13 cellular contexts compared by ENCODE assay signal in genomic region chr18:3607309-3608098, GRCh38.
DNase-seq lines count a peak whose midpoint lies in the region; ATAC-seq, FAIRE-seq and TF ChIP-seq lines count a peak whose summit lies in the region.
"Had no signal": no experiment of that assay in that cellular context is flagged by ENCODE, and none has a peak within 500 bp of the region (broad histone marks: within the 10 kb centered on the region; RNA-seq: fewer than 3 reads in every experiment).

No MANE protein-coding gene starts in this region.

- H3K4me1 ChIP-seq in Panc1 (ENCODE audit: control insufficient read depth, insufficient read depth, low read length) (peaks cover 65% of the 10 kb centered on the region), small intestine (ENCODE audit: control insufficient read depth in 2 of 2, insufficient read depth in 1 of 2, low read depth in 1 of 2, low read length in 1 of 2) (peaks cover 5% of the 10 kb centered on the region in 2 donors)

- TF ChIP-seq CTCF in Panc1 (IDR thresholded peaks at IDR 0.05) (no peak), endothelial cell (IDR thresholded peaks at IDR 0.05; ENCODE audit: unreplicated experiment) (no peak), osteocyte (IDR thresholded peaks at IDR 0.05) (no peak)

- no TSS peak for BruUV-seq in Panc1 (replicated peaks; lab: Mats Ljungman, UMichigan)

- CTCF ChIA-PET in activated CD4-positive, alpha-beta memory T cell treated with anti-CD3 and anti-CD28 coated beads, Interleukin-2, amount 10 ng/mL, durations not matched to agents 7 days and 5 days (lab: Charles Lee) = interaction anchor here (3.0 to 3.1 kb wide), 2 partner anchors 12 to 58 kb away, joined by 23 to 51 read pairs; no protein-coding TSS in a partner anchor
- CTCF ChIA-PET in activated CD4-positive, alpha-beta memory T cell treated with anti-CD3 and anti-CD28 coated beads for 36 hours (lab: Charles Lee) = interaction anchor here (1.3 kb wide), 1 partner anchor 14 kb away, joined by 5 read pairs; no protein-coding TSS in a partner anchor
- CTCF ChIA-PET in Panc1 (lab: Charles Lee) = no interaction called here

- intact Hi-C loops in activated CD4-positive, alpha-beta memory T cell treated with anti-CD3 and anti-CD28 coated beads for 36 hours (cut with micrococcal nuclease) = no loop called here
- intact Hi-C loops in Panc1 (cut with micrococcal nuclease; ENCODE audit: unreplicated experiment) = no loop called here

- peaks cover 11% of the 10 kb centered on the region for H3K36me3 Mint-ChIP-seq in activated CD4-positive, alpha-beta memory T cell treated with anti-CD3 and anti-CD28 coated beads, Interleukin-2, amount 10 ng/mL, durations not matched to agents 7 days and 5 days (ENCODE audit: low read depth)
- H3K36me3 Mint-ChIP-seq in activated CD4-positive, alpha-beta memory T cell treated with anti-CD3 and anti-CD28 coated beads for 36 hours = no peaks in the 10 kb centered on the region
- H3K36me3 Mint-ChIP-seq in endothelial cell (ENCODE audit: low read depth, unreplicated experiment) (no peaks in the 10 kb centered on the region), osteocyte (ENCODE audit: unreplicated experiment) (no peaks in the 10 kb centered on the region)

- no peak for DNase-seq in activated CD4-positive, alpha-beta memory T cell treated with anti-CD3 and anti-CD28 coated beads, Interleukin-2, amount 10 ng/mL, durations not matched to agents 7 days and 5 days
- DNase-seq in activated CD4-positive, alpha-beta memory T cell treated with anti-CD3 and anti-CD28 coated beads for 36 hours = no peak
- DNase-seq in Panc1 (ENCODE audit: low read depth, low spot score) = no peak
- no peak for DNase-seq in endothelial cell (ENCODE audit: low spot score)
- DNase-seq in small intestine = peak; percentile 38
- no peak for DNase-seq in osteocyte (ENCODE audit: extremely low spot score, unreplicated experiment)
- no peak for DNase-seq in iPS-NIHi7 (ENCODE audit: extremely low spot score)
- DNase-seq in SIG-M5 treated with dmso at 0.1 percent for 504 hours (lab: John Stamatoyannopoulos, UW; ENCODE audit: unreplicated experiment) = no peak
- DNase-seq: amygdala; effector CD8-positive, alpha-beta T cell; kidney; MM.1S had no signal

- no peak for FAIRE-seq in small intestine (lab: Jason Lieb, UNC)
- FAIRE-seq: kidney had no signal

- ATAC-seq in Panc1 = no peak
- ATAC-seq: gastroesophageal sphincter had no signal

- POLR2A ChIA-PET in activated CD4-positive, alpha-beta memory T cell treated with anti-CD3 and anti-CD28 coated beads, Interleukin-2, amount 10 ng/mL, durations not matched to agents 7 days and 5 days (lab: Charles Lee) = interaction anchor here (1.2 to 7.5 kb wide), 3 partner anchors 12 to 344 kb away, joined by 4 to 239 read pairs (median 25); no protein-coding TSS in a partner anchor
- POLR2A ChIA-PET in activated CD4-positive, alpha-beta memory T cell treated with anti-CD3 and anti-CD28 coated beads for 36 hours (lab: Charles Lee) = interaction anchor here (1.0 to 1.3 kb wide), 2 partner anchors 8 to 13 kb away, joined by 3 to 4 read pairs; no protein-coding TSS in a partner anchor
- POLR2A ChIA-PET in Panc1 (lab: Charles Lee) = interaction anchor here (0.7 kb wide), 1 partner anchor 114 kb away, joined by 3 read pairs; no protein-coding TSS in a partner anchor

- H3K4me3 ChIP-seq in Panc1 (ENCODE audit: low read depth in 2 of 2, low read length in 2 of 2) (no peak overlapping the region), small intestine (ENCODE audit: low read depth in 1 of 2, low read length in 2 of 2) (no peak overlapping the region)
- H3K4me3 ChIP-seq: gastroesophageal sphincter had no signal

- H3K27me3 Mint-ChIP-seq in activated CD4-positive, alpha-beta memory T cell treated with anti-CD3 and anti-CD28 coated beads, Interleukin-2, amount 10 ng/mL, durations not matched to agents 7 days and 5 days = no peaks in the 10 kb centered on the region
- H3K27me3 Mint-ChIP-seq in activated CD4-positive, alpha-beta memory T cell treated with anti-CD3 and anti-CD28 coated beads for 36 hours = no peaks in the 10 kb centered on the region
- H3K27me3 Mint-ChIP-seq in endothelial cell (ENCODE audit: unreplicated experiment) = no peaks in the 10 kb centered on the region
- H3K27me3 Mint-ChIP-seq in osteocyte (ENCODE audit: unreplicated experiment) = no peaks in the 10 kb centered on the region

- peaks cover 21% of the 10 kb centered on the region for H3K4me1 Mint-ChIP-seq in activated CD4-positive, alpha-beta memory T cell treated with anti-CD3 and anti-CD28 coated beads, Interleukin-2, amount 10 ng/mL, durations not matched to agents 7 days and 5 days
- peaks cover 18% of the 10 kb centered on the region for H3K4me1 Mint-ChIP-seq in activated CD4-positive, alpha-beta memory T cell treated with anti-CD3 and anti-CD28 coated beads for 36 hours (ENCODE audit: low read depth)
- no peaks in the 10 kb centered on the region for H3K4me1 Mint-ChIP-seq in endothelial cell (ENCODE audit: unreplicated experiment)
- peaks cover 25% of the 10 kb centered on the region for H3K4me1 Mint-ChIP-seq in osteocyte (ENCODE audit: unreplicated experiment)

- 60 to 74% (median 70%) methylated on average over 8 of the region's 8 CpGs for WGBS in small intestine, 3 donors

- H3K27me3 ChIP-seq in Panc1 (ENCODE audit: control insufficient read depth, insufficient read depth, low read length) (no peaks in the 10 kb centered on the region), small intestine (ENCODE audit: control insufficient read depth in 2 of 2, insufficient read depth in 2 of 2, low read length in 2 of 2) (no peaks in the 10 kb centered on the region)
- H3K27me3 ChIP-seq: gastroesophageal sphincter had no signal

- in situ Hi-C loops in Panc1 (cut with HindIII; ENCODE audit: low pct_unique_long_range_greater_than_20kb, low sequenced_read_pairs) = no loop called here

- no peaks in the 10 kb centered on the region for H3K9me3 ChIP-seq in Panc1 (ENCODE audit: control insufficient read depth, insufficient read depth, low read depth, low read length)
- no peaks in the 10 kb centered on the region for H3K9me3 ChIP-seq in small intestine (ENCODE audit: control insufficient read depth, low read depth)
- H3K9me3 ChIP-seq: gastroesophageal sphincter had no signal

- peak overlapping the region; percentile 50 for H3K27ac Mint-ChIP-seq in activated CD4-positive, alpha-beta memory T cell treated with anti-CD3 and anti-CD28 coated beads, Interleukin-2, amount 10 ng/mL, durations not matched to agents 7 days and 5 days
- H3K27ac Mint-ChIP-seq in activated CD4-positive, alpha-beta memory T cell treated with anti-CD3 and anti-CD28 coated beads for 36 hours = no peak overlapping the region
- H3K27ac Mint-ChIP-seq in endothelial cell (ENCODE audit: unreplicated experiment) (peak overlapping the region; percentile 59), osteocyte (ENCODE audit: unreplicated experiment) (no peak overlapping the region)

- H3K27ac ChIP-seq in Panc1 (ENCODE audit: low read length) (peak overlapping the region; percentile 100), small intestine (ENCODE audit: low read depth in 1 of 2, low read length in 1 of 2) (peak overlapping the region in 1 of 2 donors; percentile 45)

- no peak overlapping the region for H3K4me3 Mint-ChIP-seq in activated CD4-positive, alpha-beta memory T cell treated with anti-CD3 and anti-CD28 coated beads, Interleukin-2, amount 10 ng/mL, durations not matched to agents 7 days and 5 days
- H3K4me3 Mint-ChIP-seq in activated CD4-positive, alpha-beta memory T cell treated with anti-CD3 and anti-CD28 coated beads for 36 hours = no peak overlapping the region
- H3K4me3 Mint-ChIP-seq in endothelial cell (ENCODE audit: unreplicated experiment) (no peak overlapping the region), osteocyte (ENCODE audit: unreplicated experiment) (no peak overlapping the region)

- H3K36me3 ChIP-seq in Panc1 (ENCODE audit: control insufficient read depth, insufficient read depth, low read length) (no peaks in the 10 kb centered on the region; the same call in 1 of the 2 replicates), small intestine (ENCODE audit: control insufficient read depth in 2 of 2, insufficient read depth in 2 of 2, low read length in 2 of 2) (no peaks in the 10 kb centered on the region)
- H3K36me3 ChIP-seq: gastroesophageal sphincter had no signal

- H3K9me3 Mint-ChIP-seq in activated CD4-positive, alpha-beta memory T cell treated with anti-CD3 and anti-CD28 coated beads, Interleukin-2, amount 10 ng/mL, durations not matched to agents 7 days and 5 days = peaks cover 3% of the 10 kb centered on the region
- H3K9me3 Mint-ChIP-seq in activated CD4-positive, alpha-beta memory T cell treated with anti-CD3 and anti-CD28 coated beads for 36 hours = no peaks in the 10 kb centered on the region
- no peaks in the 10 kb centered on the region for H3K9me3 Mint-ChIP-seq in endothelial cell (ENCODE audit: unreplicated experiment)
- H3K9me3 Mint-ChIP-seq in osteocyte (ENCODE audit: unreplicated experiment) = no peaks in the 10 kb centered on the region

Comparison
In these comparisons a context has a peak if more than half of its experiments do, and no peak if none do; other contexts are left out.
1. H3K27ac Mint-ChIP-seq: peak in activated CD4-positive, alpha-beta memory T cell treated with anti-CD3 and anti-CD28 coated beads, Interleukin-2, amount 10 ng/mL, durations not matched to agents 7 days and 5 days (single experiment) and endothelial cell (single experiment); none in activated CD4-positive, alpha-beta memory T cell treated with anti-CD3 and anti-CD28 coated beads for 36 hours (single experiment) and osteocyte (single experiment).